Comparison of ENCODE assay signal across 8 cellular contexts in the genomic region with DNA sequence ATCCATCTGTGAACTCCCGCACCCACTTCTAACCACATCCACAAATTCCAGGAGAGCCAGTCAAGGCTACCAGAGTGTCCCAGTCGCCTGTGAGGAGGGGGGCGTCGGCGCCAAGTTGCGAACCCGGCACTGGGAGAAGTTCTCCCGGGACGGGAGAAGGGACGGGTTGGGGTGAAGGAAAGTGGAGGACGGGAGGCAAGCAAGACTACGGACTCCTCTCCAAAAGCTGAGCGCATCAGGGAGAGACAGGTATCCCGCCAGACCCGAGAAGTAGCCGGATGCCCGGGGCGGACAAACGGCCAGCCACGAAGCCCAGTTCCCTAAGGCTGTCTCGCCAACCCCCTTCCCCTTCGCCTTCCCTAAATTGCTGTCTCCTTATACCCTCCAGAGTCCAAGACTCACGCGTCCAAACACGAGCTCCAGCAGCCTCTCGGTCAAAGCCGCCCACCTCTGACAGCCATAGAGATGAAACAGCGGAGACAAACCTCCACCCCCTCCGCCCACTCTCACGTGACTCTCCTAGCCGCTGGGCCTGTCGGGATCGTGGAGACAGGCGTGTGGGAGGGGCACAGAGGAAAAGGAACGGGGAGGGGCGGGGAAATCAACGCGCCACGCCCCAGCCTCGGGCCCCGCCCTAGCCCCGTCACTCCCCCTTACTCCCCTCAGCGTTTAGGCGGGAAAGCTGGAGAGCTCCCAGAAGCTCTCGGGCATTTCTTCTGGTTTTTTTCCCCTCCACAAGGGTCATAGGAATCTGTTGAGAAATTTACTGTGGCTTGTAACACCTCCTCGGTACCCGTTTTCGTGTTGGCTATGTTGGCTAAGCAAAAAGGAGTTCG. TPM values are rescaled to one million over a fixed set of nuclear protein-coding genes. Genes with fewer than 3 reads are reported as not detected.
DNase-seq lines count a peak whose midpoint lies in the region; ATAC-seq and TF ChIP-seq lines count a peak whose summit lies in the region.

A gene with protein sequence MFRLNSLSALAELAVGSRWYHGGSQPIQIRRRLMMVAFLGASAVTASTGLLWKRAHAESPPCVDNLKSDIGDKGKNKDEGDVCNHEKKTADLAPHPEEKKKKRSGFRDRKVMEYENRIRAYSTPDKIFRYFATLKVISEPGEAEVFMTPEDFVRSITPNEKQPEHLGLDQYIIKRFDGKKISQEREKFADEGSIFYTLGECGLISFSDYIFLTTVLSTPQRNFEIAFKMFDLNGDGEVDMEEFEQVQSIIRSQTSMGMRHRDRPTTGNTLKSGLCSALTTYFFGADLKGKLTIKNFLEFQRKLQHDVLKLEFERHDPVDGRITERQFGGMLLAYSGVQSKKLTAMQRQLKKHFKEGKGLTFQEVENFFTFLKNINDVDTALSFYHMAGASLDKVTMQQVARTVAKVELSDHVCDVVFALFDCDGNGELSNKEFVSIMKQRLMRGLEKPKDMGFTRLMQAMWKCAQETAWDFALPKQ (minus strand): TSS at position 472 of the 836 bp plus-strand sequence. CDS start 59,286 bp downstream, outside the sequence.

- ATAC-seq in HG02571 (IDR thresholded peaks at IDR 0.05; ENCODE audit: unreplicated experiment) (peak; percentile 97), SK-N-SH treated with all-trans-retinoic acid at 6 μM for 48 hours (peak; percentile 99)

- peaks cover 16% of the 10 kb centered on the region for H3K4me1 Mint-ChIP-seq in activated naive CD4-positive, alpha-beta T cell treated with anti-CD3 and anti-CD28 coated beads, Interleukin-2, amount 50 U/mL, for 24 hours

- H3K4me3 Mint-ChIP-seq in activated naive CD4-positive, alpha-beta T cell treated with anti-CD3 and anti-CD28 coated beads, Interleukin-2, amount 50 U/mL, for 24 hours: peak within 1 kb of the TSS; percentile 100

- no peak within 1 kb of the TSS for H3K27ac ChIP-seq in temporal lobe (ENCODE audit: low read depth, low read length)

- H3K27me3 Mint-ChIP-seq in activated naive CD4-positive, alpha-beta T cell treated with anti-CD3 and anti-CD28 coated beads, Interleukin-2, amount 50 U/mL, for 24 hours: no peaks in the 10 kb centered on the region

- peak within 1 kb of the TSS; percentile 100 for H3K27ac Mint-ChIP-seq in activated naive CD4-positive, alpha-beta T cell treated with anti-CD3 and anti-CD28 coated beads, Interleukin-2, amount 50 U/mL, for 24 hours

- peaks cover 1% of the 10 kb centered on the region for H3K36me3 Mint-ChIP-seq in activated naive CD4-positive, alpha-beta T cell treated with anti-CD3 and anti-CD28 coated beads, Interleukin-2, amount 50 U/mL, for 24 hours

- H3K9me3 Mint-ChIP-seq in activated naive CD4-positive, alpha-beta T cell treated with anti-CD3 and anti-CD28 coated beads, Interleukin-2, amount 50 U/mL, for 24 hours: no peaks in the 10 kb centered on the region

- peak; percentile 85 for DNase-seq in GM04504 (ENCODE audit: low read depth)
- DNase-seq in NCI-H1092 (lab: John Stamatoyannopoulos, UW): peak; percentile 90
- DNase-seq in globus pallidus (ENCODE audit: low spot score): peak; percentile 96
- DNase-seq in occipital lobe (lab: John Stamatoyannopoulos, UW): peak; percentile 97

TF ChIP-seq in SK-N-SH treated with all-trans-retinoic acid at 6 μM for 48 hours, 23 proteins besides CTCF, POLR2A, EP300 and RAD21:
- TF ChIP-seq CSDC2 (CRISPR knock-in tag; IDR thresholded peaks at IDR 0.05) (no peak), ESRRG (CRISPR knock-in tag; IDR thresholded peaks at IDR 0.05) (no peak)
- TF ChIP-seq, protein P1, sequence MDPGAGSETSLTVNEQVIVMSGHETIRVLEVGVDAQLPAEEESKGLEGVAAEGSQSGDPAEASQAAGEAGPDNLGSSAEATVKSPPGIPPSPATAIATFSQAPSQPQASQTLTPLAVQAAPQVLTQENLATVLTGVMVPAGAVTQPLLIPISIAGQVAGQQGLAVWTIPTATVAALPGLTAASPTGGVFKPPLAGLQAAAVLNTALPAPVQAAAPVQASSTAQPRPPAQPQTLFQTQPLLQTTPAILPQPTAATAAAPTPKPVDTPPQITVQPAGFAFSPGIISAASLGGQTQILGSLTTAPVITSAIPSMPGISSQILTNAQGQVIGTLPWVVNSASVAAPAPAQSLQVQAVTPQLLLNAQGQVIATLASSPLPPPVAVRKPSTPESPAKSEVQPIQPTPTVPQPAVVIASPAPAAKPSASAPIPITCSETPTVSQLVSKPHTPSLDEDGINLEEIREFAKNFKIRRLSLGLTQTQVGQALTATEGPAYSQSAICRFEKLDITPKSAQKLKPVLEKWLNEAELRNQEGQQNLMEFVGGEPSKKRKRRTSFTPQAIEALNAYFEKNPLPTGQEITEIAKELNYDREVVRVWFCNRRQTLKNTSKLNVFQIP (CRISPR knock-in tag; IDR thresholded peaks at IDR 0.05; ENCODE audit: borderline replicate concordance, low read depth): no peak
- TF ChIP-seq, protein P2, sequence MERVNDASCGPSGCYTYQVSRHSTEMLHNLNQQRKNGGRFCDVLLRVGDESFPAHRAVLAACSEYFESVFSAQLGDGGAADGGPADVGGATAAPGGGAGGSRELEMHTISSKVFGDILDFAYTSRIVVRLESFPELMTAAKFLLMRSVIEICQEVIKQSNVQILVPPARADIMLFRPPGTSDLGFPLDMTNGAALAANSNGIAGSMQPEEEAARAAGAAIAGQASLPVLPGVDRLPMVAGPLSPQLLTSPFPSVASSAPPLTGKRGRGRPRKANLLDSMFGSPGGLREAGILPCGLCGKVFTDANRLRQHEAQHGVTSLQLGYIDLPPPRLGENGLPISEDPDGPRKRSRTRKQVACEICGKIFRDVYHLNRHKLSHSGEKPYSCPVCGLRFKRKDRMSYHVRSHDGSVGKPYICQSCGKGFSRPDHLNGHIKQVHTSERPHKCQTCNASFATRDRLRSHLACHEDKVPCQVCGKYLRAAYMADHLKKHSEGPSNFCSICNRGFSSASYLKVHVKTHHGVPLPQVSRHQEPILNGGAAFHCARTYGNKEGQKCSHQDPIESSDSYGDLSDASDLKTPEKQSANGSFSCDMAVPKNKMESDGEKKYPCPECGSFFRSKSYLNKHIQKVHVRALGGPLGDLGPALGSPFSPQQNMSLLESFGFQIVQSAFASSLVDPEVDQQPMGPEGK (CRISPR knock-in tag; IDR thresholded peaks at IDR 0.05; ENCODE audit: borderline replicate concordance): no peak

RNA-seq across cellular contexts. Expression of the gene that starts here (rescaled TPM):
- total RNA-seq in occipital lobe: 66.8 TPM
- 63.9 TPM for total RNA-seq in temporal lobe
